In genomic region chr12:129298921-129299320, GRCh38 we compare ENCODE assay signal across 24 cellular contexts.
A peak's percentile ranks its signal among the peaks of the same experiment; 100 is the strongest.
DNase-seq lines count a peak whose midpoint lies in the region; FAIRE-seq and TF ChIP-seq lines count a peak whose summit lies in the region.
"Had no signal": no experiment of that assay in that cellular context is flagged by ENCODE, and none has a peak within 500 bp of the region (broad histone marks: within the 10 kb centered on the region; RNA-seq: fewer than 3 reads in every experiment).

No MANE protein-coding gene starts in this region.

- no peaks in the 10 kb centered on the region for H4K20me1 ChIP-seq in astrocyte (ENCODE audit: insufficient read depth, low read length)
- H4K20me1 ChIP-seq: BLaER1 had no signal

- no peak overlapping the region for H2AFZ ChIP-seq in astrocyte (ENCODE audit: low read depth, low read length)

- H3K27ac Mint-ChIP-seq in astrocyte (ENCODE audit: unreplicated experiment), result no peak overlapping the region
- H3K27ac Mint-ChIP-seq in immature natural killer cell, result no peak overlapping the region
- H3K27ac Mint-ChIP-seq: B cell; CD4-positive, CD25-positive, alpha-beta regulatory T cell; CD8-positive, alpha-beta T cell; HFFc6 had no signal

- no peak overlapping the region for H3K27ac ChIP-seq in astrocyte (ENCODE audit: low read depth, low read length)
- H3K27ac ChIP-seq: 22Rv1, BLaER1, C4-2B had no signal

- no peak overlapping the region for H3K4me2 ChIP-seq in astrocyte (ENCODE audit: low read length)
- H3K4me2 ChIP-seq: BLaER1 had no signal

- H3K27me3 ChIP-seq in astrocyte (ENCODE audit: insufficient read depth, low read length), result no peaks in the 10 kb centered on the region
- H3K27me3 ChIP-seq: BLaER1 had no signal

- peak; percentile 83 for DNase-seq in Daoy (ENCODE audit: low read depth)
- peak; percentile 58 for DNase-seq in RCC 7860 (ENCODE audit: low spot score)
- peak; percentile 9 for DNase-seq in astrocyte (ENCODE audit: low read depth)
- DNase-seq in kidney glomerular epithelial cell (lab: John Stamatoyannopoulos, UW), result peak; percentile 3
- no peak for DNase-seq in immature natural killer cell
- DNase-seq in NCI-H82 treated with DMSO at 0.1 percent for 48 hours (lab: John Stamatoyannopoulos, UW; ENCODE audit: unreplicated experiment), result no peak
- no peak for DNase-seq in NCI-H2196 treated with DMSO at 0.1 percent for 48 hours (lab: John Stamatoyannopoulos, UW; ENCODE audit: unreplicated experiment)
- no peak for DNase-seq in DMS114 treated with DMSO at 0.1 percent for 48 hours (lab: John Stamatoyannopoulos, UW; ENCODE audit: unreplicated experiment)
- DNase-seq: Caco-2; CD4-positive, CD25-positive, alpha-beta regulatory T cell; CD8-positive, alpha-beta T cell; DMS79; GF-D8; GOT3; HFFc6 had no signal

- FAIRE-seq in RCC 7860 (lab: Jason Lieb, UNC), result no peak
- no peak for FAIRE-seq in astrocyte (lab: Jason Lieb, UNC)
- FAIRE-seq: A204.1, GM12891, GM18507, H54 had no signal

- peaks cover 4% of the 10 kb centered on the region for H3K4me1 ChIP-seq in astrocyte (ENCODE audit: insufficient read depth, low read length)
- H3K4me1 ChIP-seq: BLaER1, Caco-2, HAP-1 had no signal

- H3K4me3 Mint-ChIP-seq in astrocyte (ENCODE audit: unreplicated experiment), result no peak overlapping the region
- no peak overlapping the region for H3K4me3 Mint-ChIP-seq in immature natural killer cell
- H3K4me3 Mint-ChIP-seq: B cell; CD4-positive, CD25-positive, alpha-beta regulatory T cell; CD8-positive, alpha-beta T cell; HFFc6 had no signal

- no peak for TF ChIP-seq CTCF in astrocyte (IDR thresholded peaks at IDR 0.05; ENCODE audit: insufficient read depth, low read depth, low read length)

- H3K9me3 Mint-ChIP-seq in astrocyte (ENCODE audit: unreplicated experiment) (peaks cover 16% of the 10 kb centered on the region), immature natural killer cell (no peaks in the 10 kb centered on the region)

- no peaks in the 10 kb centered on the region for H3K9me3 ChIP-seq in astrocyte (ENCODE audit: insufficient read depth, low read depth, low read length)
- H3K9me3 ChIP-seq: Caco-2, HAP-1 had no signal

- H3K79me2 ChIP-seq in astrocyte (ENCODE audit: insufficient read depth, low read length), result no peaks in the 10 kb centered on the region

- H3K27me3 Mint-ChIP-seq in astrocyte (ENCODE audit: low read depth, unreplicated experiment) (no peaks in the 10 kb centered on the region), immature natural killer cell (ENCODE audit: low read depth in 3 of 3) (no peaks in the 10 kb centered on the region)
- H3K27me3 Mint-ChIP-seq: B cell; CD4-positive, CD25-positive, alpha-beta regulatory T cell had no signal

- no peak overlapping the region for H3K4me3 ChIP-seq in astrocyte (ENCODE audit: insufficient read depth, low read depth, low read length)
- H3K4me3 ChIP-seq: BLaER1, HAP-1 had no signal

- H3K4me1 Mint-ChIP-seq in astrocyte (ENCODE audit: low read depth, unreplicated experiment) (no peaks in the 10 kb centered on the region), immature natural killer cell (no peaks in the 10 kb centered on the region)
- H3K4me1 Mint-ChIP-seq: B cell; CD4-positive, CD25-positive, alpha-beta regulatory T cell had no signal

- H3K9ac ChIP-seq in astrocyte (ENCODE audit: low read length), result no peak overlapping the region
- H3K9ac ChIP-seq: BLaER1 had no signal

- no peaks in the 10 kb centered on the region for H3K36me3 ChIP-seq in astrocyte (ENCODE audit: insufficient read depth, low read length)
- H3K36me3 ChIP-seq: BLaER1, HAP-1 had no signal

- no peaks in the 10 kb centered on the region for H3K36me3 Mint-ChIP-seq in astrocyte (ENCODE audit: low read depth, unreplicated experiment)
- no peaks in the 10 kb centered on the region for H3K36me3 Mint-ChIP-seq in immature natural killer cell
- H3K36me3 Mint-ChIP-seq: CD8-positive, alpha-beta T cell had no signal

Comparison
In these comparisons a context has a peak if more than half of its experiments do, and no peak if none do; other contexts are left out.
1. DNase-seq: peak in Daoy (single experiment), RCC 7860 (single experiment), astrocyte (single experiment) and kidney glomerular epithelial cell (single experiment); none in immature natural killer cell (0 of 3), NCI-H82 treated with DMSO at 0.1 percent for 48 hours (single experiment), NCI-H2196 treated with DMSO at 0.1 percent for 48 hours (single experiment) and DMS114 treated with DMSO at 0.1 percent for 48 hours (single experiment).